ENCODE assay signal across 12 cellular contexts in genomic region chr9:32069169-32069813, GRCh38.
DNase-seq lines count a peak whose midpoint lies in the region; ATAC-seq and TF ChIP-seq lines count a peak whose summit lies in the region.
"Had no signal": no experiment of that assay in that cellular context is flagged by ENCODE, and none has a peak within 500 bp of the region (broad histone marks: within the 10 kb centered on the region; RNA-seq: fewer than 3 reads in every experiment).

No MANE protein-coding gene starts in this region.

- no peak overlapping the region for H3K18ac ChIP-seq in H9 (ENCODE audit: insufficient read length, low read depth, low read length)

- no peak overlapping the region for H2BK120ac ChIP-seq in H9 (ENCODE audit: low read depth, low read length, poor library complexity, severe bottlenecking)

- H3K27me3 Mint-ChIP-seq in H9 (ENCODE audit: low read depth): no peaks in the 10 kb centered on the region

- no peak overlapping the region for H3K14ac ChIP-seq in H9 (ENCODE audit: insufficient read depth, low read length)

- no peaks in the 10 kb centered on the region for H3K36me3 Mint-ChIP-seq in H9 (ENCODE audit: insufficient read depth in 1 of 3, low read depth in 3 of 3)
- H3K36me3 Mint-ChIP-seq: naive thymus-derived CD4-positive, alpha-beta T cell had no signal

- no peaks in the 10 kb centered on the region for H3K23me2 ChIP-seq in H9 (ENCODE audit: insufficient read length, low read depth, low read length, poor library complexity, severe bottlenecking)

- H3K4me3 ChIP-seq in OCI-LY7 (ENCODE audit: low read depth, low read length, poor library complexity, severe bottlenecking): no peak overlapping the region

- H2BK15ac ChIP-seq in H9 (ENCODE audit: low read depth, low read length): no peak overlapping the region

- no peak overlapping the region for H3K4ac ChIP-seq in H9 (ENCODE audit: low read depth, low read length)

- no peak overlapping the region for H3T11ph ChIP-seq in H9 (ENCODE audit: low read length)

- no CpG with 5 or more reads among the region's 9 CpGs for WGBS in H9 (ENCODE audit: extremely low coverage, insufficient read length, low lambda C conversion rate)

- H4K5ac ChIP-seq in H9 (ENCODE audit: insufficient read length, low read depth, low read length): no peak overlapping the region

- H3K9me3 ChIP-seq in H9 (ENCODE audit: control insufficient read depth, low read depth, low read length): no peaks in the 10 kb centered on the region
- no peaks in the 10 kb centered on the region for H3K9me3 ChIP-seq in OCI-LY7 (ENCODE audit: low read length)

- no peaks in the 10 kb centered on the region for H3K9me3 Mint-ChIP-seq in H9

- H3K23ac ChIP-seq in H9 (ENCODE audit: insufficient read length, low read depth, low read length): no peak overlapping the region

- H4K20me1 ChIP-seq in H9 (ENCODE audit: control insufficient read depth, insufficient read depth, insufficient read length) (no peaks in the 10 kb centered on the region), OCI-LY7 (ENCODE audit: insufficient read depth, low read length) (no peaks in the 10 kb centered on the region)

- ATAC-seq in HG03039 (IDR thresholded peaks at IDR 0.05; ENCODE audit: unreplicated experiment): no peak
- ATAC-seq: naive thymus-derived CD4-positive, alpha-beta T cell had no signal

- no peak overlapping the region; a peak in 1 of 7 replicates for H3K27ac Mint-ChIP-seq in H9
- H3K27ac Mint-ChIP-seq: naive thymus-derived CD4-positive, alpha-beta T cell had no signal

- intact Hi-C loops in OCI-LY7 (cut with micrococcal nuclease; ENCODE audit: unreplicated experiment): loop anchor here (10.0 kb wide), 1 partner anchor 194 kb away; no protein-coding TSS in a partner anchor

- no peaks in the 10 kb centered on the region for H3K79me2 ChIP-seq in H9 (ENCODE audit: insufficient read depth, low read length)
- H3K79me2 ChIP-seq in OCI-LY7 (ENCODE audit: insufficient read depth, low read depth, low read length): no peaks in the 10 kb centered on the region

- no peak overlapping the region for H3K4me3 Mint-ChIP-seq in H9
- H3K4me3 Mint-ChIP-seq: naive thymus-derived CD4-positive, alpha-beta T cell had no signal

- H3K4me1 Mint-ChIP-seq in H9: peaks cover 0 to 3% of the 10 kb centered on the region in 2 experiments; a peak in 1 of 4 replicates
- H3K4me1 Mint-ChIP-seq: naive thymus-derived CD4-positive, alpha-beta T cell had no signal

- H3K27me3 ChIP-seq in H9 (ENCODE audit: insufficient read depth, low read length): no peaks in the 10 kb centered on the region

- H4K91ac ChIP-seq in H9 (ENCODE audit: insufficient read length, low read depth, low read length): no peak overlapping the region

- H3K79me1 ChIP-seq in H9 (ENCODE audit: insufficient read depth, low read depth, low read length, poor library complexity, severe bottlenecking): no peaks in the 10 kb centered on the region

- no peaks in the 10 kb centered on the region for H3K36me3 ChIP-seq in OCI-LY7 (ENCODE audit: insufficient read depth, low read length)

- H3K4me2 ChIP-seq in H9 (ENCODE audit: insufficient read depth, insufficient read length, low read length) (no peak overlapping the region), OCI-LY7 (ENCODE audit: low read length) (no peak overlapping the region)

- H2BK5ac ChIP-seq in H9 (ENCODE audit: insufficient read length, low read length): no peak overlapping the region

- H3K27ac ChIP-seq in H9 (ENCODE audit: insufficient read length, low read depth, low read length) (no peak overlapping the region), OCI-LY7 (ENCODE audit: low read depth, low read length, poor library complexity, severe bottlenecking) (no peak overlapping the region)
- H3K27ac ChIP-seq: HL-60 had no signal

- H3K56ac ChIP-seq in H9 (ENCODE audit: insufficient read length, low read depth, low read length): no peak overlapping the region

- peak; percentile 3 for DNase-seq in ELR (ENCODE audit: low read depth)
- DNase-seq in H9: peak; percentile 35
- DNase-seq in OCI-LY7 (ENCODE audit: low spot score): peak; percentile 15
- DNase-seq in kidney glomerular epithelial cell (lab: John Stamatoyannopoulos, UW): peak; percentile 13
- no peak for DNase-seq in NCI-H1092 (lab: John Stamatoyannopoulos, UW)
- no peak for DNase-seq in activated CD4-positive, CD25-positive, alpha-beta regulatory T cell treated with anti-CD3 and anti-CD28 coated beads, Interleukin-2, amount 50 U/mL, for 72 hours
- DNase-seq in activated CD4-positive, alpha-beta T cell treated with anti-CD3 and anti-CD28 coated beads, Interleukin-2, amount 50 U/mL, for 1 hour: no peak
- DNase-seq: DMS153; naive thymus-derived CD4-positive, alpha-beta T cell; NCI-H2081 treated with DMSO at 0.1 percent for 48 hours had no signal

- H3K9ac ChIP-seq in H9 (ENCODE audit: extremely low read depth, insufficient read length, low read length): no peak overlapping the region

- H2AK5ac ChIP-seq in H9 (ENCODE audit: insufficient read length, low read length): no peak overlapping the region

- H2BK20ac ChIP-seq in H9 (ENCODE audit: low read depth, low read length, poor library complexity, severe bottlenecking): no peak overlapping the region

- no peak overlapping the region for H4K8ac ChIP-seq in H9 (replicated peaks; ENCODE audit: insufficient read length, low read depth, low read length)

- POLR2A ChIA-PET in OCI-LY7 (lab: Charles Lee): no interaction called here

- H2AFZ ChIP-seq in H9 (ENCODE audit: low read length): no peak overlapping the region
- H2AFZ ChIP-seq in OCI-LY7 (ENCODE audit: low read length): no peak overlapping the region

- TF ChIP-seq CTCF in H9 (conservative IDR thresholded peaks at IDR 0.05): peak; percentile 66
- TF ChIP-seq CTCF in OCI-LY7 (conservative IDR thresholded peaks at IDR 0.05; ENCODE audit: low read length): peak; percentile 81

- no peak overlapping the region for H2BK12ac ChIP-seq in H9 (ENCODE audit: insufficient read length, low read depth, low read length)

- BruUV-seq in OCI-LY7 (replicated peaks; lab: Mats Ljungman, UMichigan): no TSS peak

- H3K9me2 ChIP-seq in OCI-LY7 (ENCODE audit: insufficient read depth, low read length): no peaks in the 10 kb centered on the region

- no peaks in the 10 kb centered on the region for H3K4me1 ChIP-seq in H9 (ENCODE audit: insufficient read depth, low read length)
- H3K4me1 ChIP-seq in OCI-LY7 (ENCODE audit: insufficient read depth, low read length, poor library complexity, severe bottlenecking): no peaks in the 10 kb centered on the region

- CTCF ChIA-PET in OCI-LY7 (lab: Charles Lee; ENCODE audit: unreplicated experiment): no interaction called here

Comparison
In these comparisons a context has a peak if more than half of its experiments do, and no peak if none do; other contexts are left out.
1. DNase-seq: peak in ELR (single experiment), H9 (single experiment), OCI-LY7 (single experiment) and kidney glomerular epithelial cell (single experiment); none in NCI-H1092 (single experiment), activated CD4-positive, CD25-positive, alpha-beta regulatory T cell treated with anti-CD3 and anti-CD28 coated beads, Interleukin-2, amount 50 U/mL, for 72 hours (single experiment) and activated CD4-positive, alpha-beta T cell treated with anti-CD3 and anti-CD28 coated beads, Interleukin-2, amount 50 U/mL, for 1 hour (single experiment).